ENCODE assay signal across 29 cellular contexts in genomic region chrX:150730719-150731118, GRCh38. TPM values are rescaled to one million over a fixed set of nuclear protein-coding genes. Genes with fewer than 3 reads are reported as not detected.
DNase-seq lines count a peak whose midpoint lies in the region; TF ChIP-seq lines count a peak whose summit lies in the region.
"Had no signal": no experiment of that assay in that cellular context is flagged by ENCODE, and none has a peak within 500 bp of the region (broad histone marks: within the 10 kb centered on the region; RNA-seq: fewer than 3 reads in every experiment).

No MANE protein-coding gene starts in this region.

- peaks cover 6% of the 10 kb centered on the region for H3K36me3 ChIP-seq in neutrophil

- H3K9me3 ChIP-seq in neutrophil: no peaks in the 10 kb centered on the region
- H3K9me3 ChIP-seq: ascending aorta, gastroesophageal sphincter, HAP-1, left lung, testis, vagina had no signal

- H3K4me3 ChIP-seq in HFF-Myc (replicated peaks; ENCODE audit: low read depth, low read length): no peak overlapping the region
- no peak overlapping the region for H3K4me3 ChIP-seq in neutrophil (ENCODE audit: low read depth in 1 of 2, low read length in 1 of 2)
- H3K4me3 ChIP-seq: ascending aorta, gastroesophageal sphincter, HAP-1, left lung, testis, vagina had no signal

- peak; percentile 14 for DNase-seq in AG09319 (ENCODE audit: extremely low read depth, low read depth)
- peak; percentile 22 for DNase-seq in HFF-Myc (ENCODE audit: extremely low read depth, low read depth)
- peak; percentile 20 for DNase-seq in epidermal melanocyte (ENCODE audit: insufficient read length, low spot score)
- no peak for DNase-seq in AML-193 (lab: John Stamatoyannopoulos, UW)
- DNase-seq in activated naive CD4-positive, alpha-beta T cell treated with Interleukin-2 at 50 U/mL for 16 hours: no peak
- no peak for DNase-seq in NCI-H748 (lab: John Stamatoyannopoulos, UW; ENCODE audit: unreplicated experiment)
- DNase-seq in H4 (ENCODE audit: low spot score): no peak
- DNase-seq: ACHN; activated CD4-positive, alpha-beta T cell treated with anti-CD3 and anti-CD28 coated beads, Interleukin-2, amount 50 U/mL, for 1 hour; activated CD8-positive, alpha-beta memory T cell treated with anti-CD3 and anti-CD28 coated beads, Interleukin-2, amount 10 ng/mL, durations not matched to agents 7 days and 5 days; CD8-positive, alpha-beta memory T cell; cerebellar nuclear complex; GF-D8; hypothalamus; left lung; naive thymus-derived CD8-positive, alpha-beta T cell; NCI-H1092; NCI-H1930; NCI-H526 treated with DMSO at 0.1 percent for 48 hours; stimulated activated CD4-positive, alpha-beta T cell treated with anti-CD3 and anti-CD28 coated beads, Interleukin-4, amount 100 ng/mL, for 4 hours; stimulated activated naive CD4-positive, alpha-beta T cell; T-helper 2 cell; testis had no signal

- peaks cover 11 to 22% of the 10 kb centered on the region in 2 experiments for H3K4me1 ChIP-seq in neutrophil (ENCODE audit: control insufficient read depth in 1 of 2, insufficient read depth in 1 of 2, low read depth in 1 of 2, low read length in 1 of 2)
- H3K4me1 ChIP-seq: ascending aorta, gastroesophageal sphincter, HAP-1, left lung, testis, vagina had no signal

- H3K27me3 ChIP-seq in neutrophil: no peaks in the 10 kb centered on the region
- H3K27me3 ChIP-seq: ascending aorta, gastroesophageal sphincter, left lung, testis, vagina had no signal

- TF ChIP-seq CTCF in AG09319 (IDR thresholded peaks at IDR 0.05; ENCODE audit: low read depth, low read length): no peak
- TF ChIP-seq CTCF in HFF-Myc (IDR thresholded peaks at IDR 0.05; ENCODE audit: low read depth, low read length, missing control alignments): no peak
- TF ChIP-seq CTCF in neutrophil (IDR thresholded peaks at IDR 0.05): no peak

- peak overlapping the region; percentile 71 for H3K27ac ChIP-seq in neutrophil
- H3K27ac ChIP-seq: ascending aorta, gastroesophageal sphincter, HL-60, left lung, testis, vagina had no signal

RNA-seq across cellular contexts. Expression of gene MTMR1, which starts 37.5 kb away (rescaled TPM):
- total RNA-seq in H4 (2014; rRNA removed; shearing (Covaris generic)): 11.3 and 13.8 TPM in 2 replicates

Comparison
In these comparisons a context has a peak if more than half of its experiments do, and no peak if none do; other contexts are left out.
1. DNase-seq: peak in AG09319 (single experiment), HFF-Myc (single experiment) and epidermal melanocyte (single experiment); none in AML-193 (0 of 2), activated naive CD4-positive, alpha-beta T cell treated with Interleukin-2 at 50 U/mL for 16 hours (single experiment), NCI-H748 (single experiment) and H4 (single experiment).